22 cellular contexts compared by ENCODE assay signal in the genomic region with DNA sequence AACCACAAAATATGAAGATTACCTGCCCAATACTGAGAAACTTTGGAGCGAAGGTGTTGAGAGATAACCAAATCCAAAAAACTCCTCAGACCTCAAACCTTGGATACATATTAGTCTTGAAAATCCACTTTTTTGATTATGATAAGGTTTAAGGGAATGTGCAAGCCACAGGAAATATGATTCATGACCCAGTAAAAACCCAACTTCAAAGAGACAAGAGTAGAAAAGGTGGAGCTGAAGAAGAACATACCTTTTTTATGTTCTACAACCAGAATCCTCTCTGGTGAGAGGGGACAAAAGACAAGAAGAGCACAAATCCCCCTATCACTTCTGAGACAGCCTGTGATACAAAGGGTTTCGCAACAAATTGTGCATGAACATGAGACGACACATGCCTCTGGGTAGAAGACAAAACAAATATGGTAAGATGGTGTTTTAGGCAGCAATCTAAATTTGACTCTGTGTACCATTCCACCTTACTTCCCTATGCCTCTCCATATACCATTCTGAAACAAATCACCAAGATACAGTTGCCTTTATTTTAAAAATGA. TPM values are rescaled to one million over a fixed set of nuclear protein-coding genes. Genes with fewer than 3 reads are reported as not detected.
"Had no signal": no experiment of that assay in that cellular context is flagged by ENCODE, and none has a peak within 500 bp of the region (broad histone marks: within the 10 kb centered on the region; RNA-seq: fewer than 3 reads in every experiment).

No MANE protein-coding gene starts in this region.

- H3K27me3 Mint-ChIP-seq: activated naive CD8-positive, alpha-beta T cell treated with anti-CD3 and anti-CD28 coated beads for 36 hours; effector memory CD8-positive, alpha-beta T cell; stimulated activated memory B cell treated with anti-CD40 and anti-IgM and Interleukin-4, amounts not matched to agents 10 μg/mL and 1 μg/mL and 100 μg/mL, for 72 hours; type B pancreatic cell had no signal

- H3K4me1 ChIP-seq: left lung, spleen, testis had no signal

- ATAC-seq: effector memory CD8-positive, alpha-beta T cell; left lung; stimulated activated memory B cell treated with anti-CD40 and anti-IgM and Interleukin-4, amounts not matched to agents 10 μg/mL and 1 μg/mL and 100 μg/mL, for 72 hours; WTC11 had no signal

- H3K36me3 ChIP-seq: left lung, sigmoid colon, spleen had no signal

- H3K9me3 ChIP-seq: left lung, testis had no signal

- H3K27ac Mint-ChIP-seq: activated naive CD8-positive, alpha-beta T cell treated with anti-CD3 and anti-CD28 coated beads for 36 hours; effector memory CD8-positive, alpha-beta T cell; nephron; stimulated activated memory B cell treated with anti-CD40 and anti-IgM and Interleukin-4, amounts not matched to agents 10 μg/mL and 1 μg/mL and 100 μg/mL, for 72 hours; type B pancreatic cell; WTC11 had no signal

- FAIRE-seq: frontal cortex had no signal

- DNase-seq: activated CD4-positive, alpha-beta T cell treated with anti-CD3 and anti-CD28 coated beads for 4 hours; activated CD8-positive, alpha-beta memory T cell treated with anti-CD3 and anti-CD28 coated beads, Interleukin-2, amount 50 U/mL, for 48 hours; activated gamma-delta T cell treated with Interleukin-2 at 50 U/mL for 16 hours; activated naive CD8-positive, alpha-beta T cell treated with anti-CD3 and anti-CD28 coated beads for 36 hours; amygdala; caudate nucleus; effector memory CD8-positive, alpha-beta T cell; head of caudate nucleus; left lung; midbrain; nucleus accumbens; sigmoid colon; spleen; stimulated activated CD4-positive, alpha-beta T cell treated with anti-CD3 and anti-CD28 coated beads, Interleukin-4, amount 100 ng/mL, for 4 hours; testis had no signal

- H3K27me3 ChIP-seq: left lung, sigmoid colon, spleen, testis had no signal

- H3K4me1 Mint-ChIP-seq: nephron; stimulated activated memory B cell treated with anti-CD40 and anti-IgM and Interleukin-4, amounts not matched to agents 10 μg/mL and 1 μg/mL and 100 μg/mL, for 72 hours had no signal

- H3K4me3 ChIP-seq: left lung, sigmoid colon, spleen, testis had no signal

- H3K36me3 Mint-ChIP-seq: activated naive CD8-positive, alpha-beta T cell treated with anti-CD3 and anti-CD28 coated beads for 36 hours; stimulated activated memory B cell treated with anti-CD40 and anti-IgM and Interleukin-4, amounts not matched to agents 10 μg/mL and 1 μg/mL and 100 μg/mL, for 72 hours; type B pancreatic cell; WTC11 had no signal

- H3K4me3 Mint-ChIP-seq: activated naive CD8-positive, alpha-beta T cell treated with anti-CD3 and anti-CD28 coated beads for 36 hours; effector memory CD8-positive, alpha-beta T cell; nephron; stimulated activated memory B cell treated with anti-CD40 and anti-IgM and Interleukin-4, amounts not matched to agents 10 μg/mL and 1 μg/mL and 100 μg/mL, for 72 hours; T-helper 2 cell treated with Interferon-gamma antibody and Interleukin-4, amounts not matched to agents 5 μg/mL and 100 μg/mL, for 36 hours; type B pancreatic cell; WTC11 had no signal

- H3K27ac ChIP-seq: left lung, sigmoid colon, spleen, testis had no signal

- H3K9me3 Mint-ChIP-seq: effector memory CD8-positive, alpha-beta T cell; T-helper 2 cell treated with Interferon-gamma antibody and Interleukin-4, amounts not matched to agents 5 μg/mL and 100 μg/mL, for 36 hours; type B pancreatic cell had no signal

RNA-seq across cellular contexts. Expression of gene COL24A1, which starts 37.3 kb away (rescaled TPM):
- total RNA-seq: activated naive CD8-positive, alpha-beta T cell treated with anti-CD3 and anti-CD28 coated beads for 36 hours; lung microvascular endothelial cell had no signal
